ENCODE assay signal across 1 cellular context in the genomic region with DNA sequence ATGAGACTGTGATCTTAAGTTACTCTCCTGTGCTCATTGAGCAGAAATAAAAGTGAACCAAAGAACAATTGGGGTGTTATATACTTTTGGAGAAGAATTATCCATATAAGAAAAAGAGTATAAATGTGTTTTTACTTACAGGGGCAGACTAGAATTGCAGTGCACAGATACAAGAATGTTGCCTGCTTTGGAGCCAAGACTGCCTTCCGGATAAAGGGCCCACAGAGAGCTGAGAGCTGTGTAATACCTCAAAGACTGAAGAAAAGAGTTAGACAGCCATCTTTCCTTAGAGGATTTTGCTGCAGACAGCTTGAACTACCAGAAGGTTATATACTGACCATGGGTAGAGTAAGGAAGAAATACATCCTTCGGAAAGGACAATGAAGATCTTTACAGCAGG.
TF ChIP-seq lines count a peak whose summit lies in the region.

No MANE protein-coding gene starts in this region.

TF ChIP-seq in H1, 55 proteins besides CTCF, POLR2A, EP300 and RAD21:
- TF ChIP-seq, protein P1, sequence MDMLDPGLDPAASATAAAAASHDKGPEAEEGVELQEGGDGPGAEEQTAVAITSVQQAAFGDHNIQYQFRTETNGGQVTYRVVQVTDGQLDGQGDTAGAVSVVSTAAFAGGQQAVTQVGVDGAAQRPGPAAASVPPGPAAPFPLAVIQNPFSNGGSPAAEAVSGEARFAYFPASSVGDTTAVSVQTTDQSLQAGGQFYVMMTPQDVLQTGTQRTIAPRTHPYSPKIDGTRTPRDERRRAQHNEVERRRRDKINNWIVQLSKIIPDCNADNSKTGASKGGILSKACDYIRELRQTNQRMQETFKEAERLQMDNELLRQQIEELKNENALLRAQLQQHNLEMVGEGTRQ (IDR thresholded peaks at IDR 0.05; ENCODE audit: low read length), result no peak
- TF ChIP-seq, protein P2, sequence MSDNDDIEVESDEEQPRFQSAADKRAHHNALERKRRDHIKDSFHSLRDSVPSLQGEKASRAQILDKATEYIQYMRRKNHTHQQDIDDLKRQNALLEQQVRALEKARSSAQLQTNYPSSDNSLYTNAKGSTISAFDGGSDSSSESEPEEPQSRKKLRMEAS (IDR thresholded peaks at IDR 0.05), result no peak
TF ChIP-seq in H1: peak in this region for 0.
